In the genomic region with DNA sequence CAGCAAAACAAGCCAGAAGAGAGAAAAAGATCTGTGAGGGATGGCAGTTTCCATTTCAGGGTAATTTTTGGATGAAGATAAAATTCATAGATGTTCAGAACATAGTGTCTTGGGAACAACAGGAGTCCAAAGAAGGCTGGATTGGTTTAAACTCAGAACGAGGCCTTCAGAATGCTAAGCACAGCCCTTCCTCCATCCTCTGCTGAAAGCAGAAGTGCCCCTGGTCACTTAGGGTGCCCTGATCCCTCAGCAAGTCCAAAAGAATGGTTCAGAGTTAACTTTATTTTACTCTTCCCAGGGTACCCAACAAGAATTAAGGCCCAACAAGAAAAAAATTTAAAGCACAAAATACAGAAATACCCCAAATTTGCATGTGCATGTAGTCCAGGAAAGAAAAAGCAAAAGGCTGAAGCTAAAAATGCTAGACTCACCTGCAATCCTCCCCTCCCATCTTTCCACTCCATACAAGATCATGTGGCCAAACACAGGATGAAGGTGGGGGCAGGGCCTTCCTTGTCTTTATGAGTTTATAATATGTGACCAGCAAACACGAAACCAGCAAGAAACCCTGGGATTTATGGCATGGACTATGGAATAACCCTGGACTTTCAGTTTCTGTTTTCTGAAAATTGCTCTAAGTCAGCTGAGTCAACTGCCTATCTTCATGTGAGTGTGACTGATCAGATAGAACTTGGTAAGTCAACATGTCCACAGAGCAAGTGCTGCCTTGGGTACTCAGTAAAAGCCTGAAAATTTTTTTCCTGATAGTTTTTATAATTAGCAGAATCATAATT, we compare ENCODE assay signal across 11 cellular contexts. TPM values are rescaled to one million over a fixed set of nuclear protein-coding genes. Genes with fewer than 3 reads are reported as not detected.
DNase-seq lines count a peak whose midpoint lies in the region; ATAC-seq and TF ChIP-seq lines count a peak whose summit lies in the region.
"Had no signal": no experiment of that assay in that cellular context is flagged by ENCODE, and none has a peak within 500 bp of the region (broad histone marks: within the 10 kb centered on the region; RNA-seq: fewer than 3 reads in every experiment).

No MANE protein-coding gene starts in this region.

- CTCF ChIA-PET in T-cell (lab: Charles Lee), result interaction anchor here in 1 of 2 donors (0.8 kb wide), 1 partner anchor 17 kb away, joined by 3 read pairs; no protein-coding TSS in a partner anchor

- peaks cover 0 to 2% (median 0%) of the 10 kb centered on the region in 7 donors for H3K9me3 Mint-ChIP-seq in CD4-positive, CD25-positive, alpha-beta regulatory T cell
- H3K9me3 Mint-ChIP-seq in T-cell, result peaks cover 0 to 2% (median 0%) of the 10 kb centered on the region in 3 donors

- POLR2A ChIA-PET in T-cell (lab: Charles Lee), result interaction anchor here in 1 of 2 donors (0.6 kb wide), 1 partner anchor 42 kb away, joined by 6 read pairs; no protein-coding TSS in a partner anchor

- H3K4me1 Mint-ChIP-seq in CD4-positive, CD25-positive, alpha-beta regulatory T cell, result peaks cover 27 to 75% (median 69%) of the 10 kb centered on the region in 4 donors
- peaks cover 73 to 80% (median 74%) of the 10 kb centered on the region in 3 donors for H3K4me1 Mint-ChIP-seq in T-cell

- H3K27me3 Mint-ChIP-seq in CD4-positive, CD25-positive, alpha-beta regulatory T cell, result no peaks in the 10 kb centered on the region
- no peaks in the 10 kb centered on the region for H3K27me3 Mint-ChIP-seq in T-cell

- no peak for DNase-seq in CD4-positive, CD25-positive, alpha-beta regulatory T cell
- no peak for DNase-seq in T-cell
- peak; percentile 30 for DNase-seq in fibroblast of the aortic adventitia (ENCODE audit: low read depth)
- no peak for DNase-seq in omental fat pad (ENCODE audit: low spot score)
- no peak for DNase-seq in DMS153 (lab: John Stamatoyannopoulos, UW)
- DNase-seq in NCI-H2081 (lab: John Stamatoyannopoulos, UW), result no peak
- DNase-seq in stimulated activated naive CD4-positive, alpha-beta T cell (lab: John Stamatoyannopoulos, UW), result no peak
- no peak for DNase-seq in coronary artery (ENCODE audit: low spot score)
- DNase-seq: NCI-H2171 treated with DMSO at 0.1 percent for 48 hours, nucleus accumbens, SHP77 had no signal

- peaks cover 89% of the 10 kb centered on the region for H3K36me3 ChIP-seq in CD4-positive, CD25-positive, alpha-beta regulatory T cell (ENCODE audit: control insufficient read depth, insufficient read depth, low read length)

- H3K27ac Mint-ChIP-seq in CD4-positive, CD25-positive, alpha-beta regulatory T cell, result peak overlapping the region; percentile 73 to 84 (median 77)
- H3K27ac Mint-ChIP-seq in T-cell, result peak overlapping the region; percentile 28 to 66

- ATAC-seq in CD4-positive, CD25-positive, alpha-beta regulatory T cell (ENCODE audit: low read depth in 2 of 2), result no peak
- ATAC-seq in T-cell (replicated peaks in 1 of 4) (no peak), omental fat pad (ENCODE audit: low FRiP score) (peak; percentile 39)

- H3K27ac ChIP-seq in CD4-positive, CD25-positive, alpha-beta regulatory T cell (ENCODE audit: insufficient read depth, low read length, poor library complexity, severe bottlenecking), result no peak overlapping the region
- peak overlapping the region in 1 of 2 donors; percentile 1 for H3K27ac ChIP-seq in coronary artery

- H3K4me3 Mint-ChIP-seq in CD4-positive, CD25-positive, alpha-beta regulatory T cell, result peak overlapping the region in 3 of 4 donors; percentile 34 to 61 (median 59)
- peak overlapping the region in 1 of 3 donors; percentile 1 for H3K4me3 Mint-ChIP-seq in T-cell

- H3K4me3 ChIP-seq in CD4-positive, CD25-positive, alpha-beta regulatory T cell (ENCODE audit: low read depth, low read length), result peak overlapping the region; percentile 22
- H3K4me3 ChIP-seq in fibroblast of the aortic adventitia (ENCODE audit: low read depth, low read length), result no peak overlapping the region
- H3K4me3 ChIP-seq in coronary artery, result no peak overlapping the region

- no peaks in the 10 kb centered on the region for H3K9me3 ChIP-seq in CD4-positive, CD25-positive, alpha-beta regulatory T cell (ENCODE audit: control insufficient read depth in 2 of 2, low read length in 2 of 2)

- TF ChIP-seq CTCF in fibroblast of the aortic adventitia (IDR thresholded peaks at IDR 0.05; ENCODE audit: insufficient read depth, low read length) (no peak), omental fat pad (IDR thresholded peaks at IDR 0.05) (no peak), coronary artery (IDR thresholded peaks at IDR 0.05) (no peak)

- H3K36me3 Mint-ChIP-seq in CD4-positive, CD25-positive, alpha-beta regulatory T cell, result peaks cover 73% of the 10 kb centered on the region
- H3K36me3 Mint-ChIP-seq in T-cell, result peaks cover 76% of the 10 kb centered on the region

- peaks cover 37% of the 10 kb centered on the region for H3K4me1 ChIP-seq in CD4-positive, CD25-positive, alpha-beta regulatory T cell (ENCODE audit: control insufficient read depth, insufficient read depth, low read length, poor library complexity, severe bottlenecking)

- no peaks in the 10 kb centered on the region for H3K27me3 ChIP-seq in CD4-positive, CD25-positive, alpha-beta regulatory T cell (ENCODE audit: control insufficient read depth, insufficient read depth, low read length)

RNA-seq across cellular contexts. Expression of gene MAX, which starts 21.2 kb away (rescaled TPM):
- total RNA-seq in CD4-positive, CD25-positive, alpha-beta regulatory T cell, result 219 TPM
- 100 to 1,000 TPM; 170 to 212 (median 179) TPM for polyA plus RNA-seq in CD4-positive, CD25-positive, alpha-beta regulatory T cell
- 100 to 1,000 TPM; 174 to 216 (median 207) TPM for total RNA-seq in T-cell
- total RNA-seq in fibroblast of the aortic adventitia (ENCODE audit: low replicate concordance), result 61.0 and 69.3 TPM in 2 replicates
- 10 to 100 TPM; 38.6 to 69.8 (median 55.3) TPM for total RNA-seq in omental fat pad
